ENCODE assay signal across 16 cellular contexts in the genomic region with DNA sequence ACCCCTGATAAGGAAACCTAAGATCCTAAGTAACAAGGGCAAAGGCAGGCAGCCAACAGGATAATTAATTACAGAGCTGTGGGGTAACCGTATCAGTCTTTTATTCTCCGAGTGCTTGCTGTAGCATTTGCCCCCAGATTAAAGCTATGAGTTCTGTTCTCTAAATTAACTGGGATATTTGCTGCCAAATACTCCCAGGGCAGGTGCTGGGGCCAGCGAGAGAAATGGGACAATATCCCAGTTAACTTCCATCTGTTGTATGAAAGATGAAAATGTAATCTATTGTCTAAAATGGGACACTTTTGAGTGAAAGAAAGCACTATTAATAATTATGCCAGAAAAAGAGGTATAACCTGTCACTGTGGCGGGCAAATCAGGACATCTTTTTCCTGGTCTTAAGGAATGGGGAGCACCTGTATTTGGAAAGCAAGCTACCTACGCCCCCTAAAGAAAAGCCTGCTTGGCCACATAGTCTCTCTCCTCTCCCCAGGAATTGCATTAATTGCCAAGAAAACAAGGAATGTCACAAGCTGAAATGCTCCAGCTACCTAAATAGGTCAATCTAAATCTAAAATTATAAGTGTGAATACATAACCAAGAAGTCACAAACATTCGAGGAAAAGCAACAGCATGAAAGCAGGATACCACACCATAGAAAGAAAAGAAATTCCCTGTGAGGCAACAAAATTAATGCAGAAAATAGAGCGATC. TPM values are rescaled to one million over a fixed set of nuclear protein-coding genes. Genes with fewer than 3 reads are reported as not detected.
DNase-seq lines count a peak whose midpoint lies in the region; ATAC-seq and TF ChIP-seq lines count a peak whose summit lies in the region.
"Had no signal": no experiment of that assay in that cellular context is flagged by ENCODE, and none has a peak within 500 bp of the region (broad histone marks: within the 10 kb centered on the region; RNA-seq: fewer than 3 reads in every experiment).

No MANE protein-coding gene starts in this region.

- H3K4me2 ChIP-seq in GM23338 = no peak overlapping the region
- H3K4me2 ChIP-seq: A549 had no signal

- no peak overlapping the region for H3K4me3 Mint-ChIP-seq in GM23338
- H3K4me3 Mint-ChIP-seq in CD14-positive monocyte = no peak overlapping the region
- H3K4me3 Mint-ChIP-seq: CD8-positive, alpha-beta memory T cell had no signal

- DNase-seq in G401 (ENCODE audit: low spot score) (peak; percentile 93), GM23338 (ENCODE audit: low spot score) (peak; percentile 18), NCI-H2171 treated with DMSO at 0.1 percent for 48 hours (lab: John Stamatoyannopoulos, UW) (peak; percentile 96), cerebellar nuclear complex (lab: John Stamatoyannopoulos, UW) (peak; percentile 28 to 94), AG08395 (ENCODE audit: low spot score) (no peak), CD14-positive monocyte (ENCODE audit: low spot score) (no peak)
- DNase-seq: Caco-2; CD8-positive, alpha-beta memory T cell; DND-41; GF-D8; GM23248; H7; IMR-90 had no signal

- no peaks in the 10 kb centered on the region for H4K20me1 ChIP-seq in GM23338 (replicated peaks; ENCODE audit: insufficient read depth)

- H2AFZ ChIP-seq in GM23338 = no peak overlapping the region
- H2AFZ ChIP-seq: GM23248 had no signal

- H3K9me2 ChIP-seq in GM23338 (ENCODE audit: insufficient read depth) = no peaks in the 10 kb centered on the region

- no peak overlapping the region for H3K4me3 ChIP-seq in GM23338
- H3K4me3 ChIP-seq: A549, GM23248 had no signal

- ATAC-seq in GM23338 (no peak; the same call in 2 of the 3 replicates), GM19463 (IDR thresholded peaks at IDR 0.05; ENCODE audit: unreplicated experiment) (no peak)
- ATAC-seq: A549 had no signal

- TF ChIP-seq CTCF in GM23338 (conservative IDR thresholded peaks at IDR 0.05; ENCODE audit: low read depth in 2 of 2) = peak in 1 of 2 experiments; percentile 34; a peak in 1 of 4 replicates
- TF ChIP-seq CTCF in CD14-positive monocyte (IDR thresholded peaks at IDR 0.05) = no peak

- H3K36me3 Mint-ChIP-seq in GM23338 (ENCODE audit: low read depth) = no peaks in the 10 kb centered on the region
- no peaks in the 10 kb centered on the region for H3K36me3 Mint-ChIP-seq in CD14-positive monocyte
- H3K36me3 Mint-ChIP-seq: CD8-positive, alpha-beta memory T cell had no signal

- no peaks in the 10 kb centered on the region for H3K36me3 ChIP-seq in GM23338 (ENCODE audit: insufficient read depth)

- no peak overlapping the region for H3K27ac Mint-ChIP-seq in GM23338
- no peak overlapping the region for H3K27ac Mint-ChIP-seq in CD14-positive monocyte

- H3K27me3 Mint-ChIP-seq in GM23338 (ENCODE audit: insufficient read depth, low read depth, poor library complexity) (no peaks in the 10 kb centered on the region), CD14-positive monocyte (ENCODE audit: low read depth in 3 of 3) (peaks cover 0 to 2% (median 0%) of the 10 kb centered on the region in 3 donors)
- H3K27me3 Mint-ChIP-seq: CD8-positive, alpha-beta memory T cell had no signal

- no peaks in the 10 kb centered on the region for H3K79me2 ChIP-seq in GM23338 (replicated peaks; ENCODE audit: insufficient read depth)

- intact Hi-C loops in CD14-positive monocyte (cut with micrococcal nuclease) = no loop called here

- H3F3A ChIP-seq in GM23338 (replicated peaks; ENCODE audit: low read depth) = no peaks in the 10 kb centered on the region

- H3K27ac ChIP-seq in GM23338 (ENCODE audit: low read depth) = no peak overlapping the region
- H3K27ac ChIP-seq: A549, GM23248 had no signal

- H3K4me1 Mint-ChIP-seq in GM23338 (no peaks in the 10 kb centered on the region), CD14-positive monocyte (no peaks in the 10 kb centered on the region)
- H3K4me1 Mint-ChIP-seq: CD8-positive, alpha-beta memory T cell had no signal

- H3K9me3 Mint-ChIP-seq in GM23338 (no peaks in the 10 kb centered on the region), CD14-positive monocyte (no peaks in the 10 kb centered on the region)
- H3K9me3 Mint-ChIP-seq: CD8-positive, alpha-beta memory T cell had no signal

- in situ Hi-C loops in G401 (cut with HindIII; ENCODE audit: low sequenced_read_pairs) = no loop called here

- no peaks in the 10 kb centered on the region for H3K4me1 ChIP-seq in GM23338 (ENCODE audit: insufficient read depth)
- H3K4me1 ChIP-seq: Caco-2 had no signal

- no peaks in the 10 kb centered on the region for H3K27me3 ChIP-seq in GM23338 (ENCODE audit: insufficient read depth)

TF ChIP-seq in GM23338, 12 proteins besides CTCF, POLR2A, EP300 and RAD21 (continues in another document):
- TF ChIP-seq, protein P1, sequence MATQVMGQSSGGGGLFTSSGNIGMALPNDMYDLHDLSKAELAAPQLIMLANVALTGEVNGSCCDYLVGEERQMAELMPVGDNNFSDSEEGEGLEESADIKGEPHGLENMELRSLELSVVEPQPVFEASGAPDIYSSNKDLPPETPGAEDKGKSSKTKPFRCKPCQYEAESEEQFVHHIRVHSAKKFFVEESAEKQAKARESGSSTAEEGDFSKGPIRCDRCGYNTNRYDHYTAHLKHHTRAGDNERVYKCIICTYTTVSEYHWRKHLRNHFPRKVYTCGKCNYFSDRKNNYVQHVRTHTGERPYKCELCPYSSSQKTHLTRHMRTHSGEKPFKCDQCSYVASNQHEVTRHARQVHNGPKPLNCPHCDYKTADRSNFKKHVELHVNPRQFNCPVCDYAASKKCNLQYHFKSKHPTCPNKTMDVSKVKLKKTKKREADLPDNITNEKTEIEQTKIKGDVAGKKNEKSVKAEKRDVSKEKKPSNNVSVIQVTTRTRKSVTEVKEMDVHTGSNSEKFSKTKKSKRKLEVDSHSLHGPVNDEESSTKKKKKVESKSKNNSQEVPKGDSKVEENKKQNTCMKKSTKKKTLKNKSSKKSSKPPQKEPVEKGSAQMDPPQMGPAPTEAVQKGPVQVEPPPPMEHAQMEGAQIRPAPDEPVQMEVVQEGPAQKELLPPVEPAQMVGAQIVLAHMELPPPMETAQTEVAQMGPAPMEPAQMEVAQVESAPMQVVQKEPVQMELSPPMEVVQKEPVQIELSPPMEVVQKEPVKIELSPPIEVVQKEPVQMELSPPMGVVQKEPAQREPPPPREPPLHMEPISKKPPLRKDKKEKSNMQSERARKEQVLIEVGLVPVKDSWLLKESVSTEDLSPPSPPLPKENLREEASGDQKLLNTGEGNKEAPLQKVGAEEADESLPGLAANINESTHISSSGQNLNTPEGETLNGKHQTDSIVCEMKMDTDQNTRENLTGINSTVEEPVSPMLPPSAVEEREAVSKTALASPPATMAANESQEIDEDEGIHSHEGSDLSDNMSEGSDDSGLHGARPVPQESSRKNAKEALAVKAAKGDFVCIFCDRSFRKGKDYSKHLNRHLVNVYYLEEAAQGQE (IDR thresholded peaks at IDR 0.05; ENCODE audit: unreplicated experiment) = no peak

RNA-seq across cellular contexts. Expression of a gene that starts 26.7 kb away (rescaled TPM):
- total RNA-seq in G401 (2014; rRNA removed; shearing (Covaris generic)) = 0.06 and 0.20 TPM in 2 replicates
- 0.07 and 0.70 TPM in 2 replicates for total RNA-seq in GM23338 (2014; rRNA removed; shearing (Covaris generic))
- 0.30 and 0.76 TPM in 2 replicates for polyA plus RNA-seq in GM23338 (2016; fragmentation: Nextera tagmentation; extraction: Ambion mirVana)
- polyA plus RNA-seq in CD14-positive monocyte = not detected
- total RNA-seq: H7, HT-29 had no signal

Comparison
In these comparisons a context has a peak if more than half of its experiments do, and no peak if none do; other contexts are left out.
1. DNase-seq: peak in G401 (single experiment), GM23338 (single experiment), NCI-H2171 treated with DMSO at 0.1 percent for 48 hours (single experiment) and cerebellar nuclear complex (2 of 2); none in AG08395 (single experiment) and CD14-positive monocyte (single experiment).